Comparison of ENCODE assay signal across 1 cellular context in the genomic region with DNA sequence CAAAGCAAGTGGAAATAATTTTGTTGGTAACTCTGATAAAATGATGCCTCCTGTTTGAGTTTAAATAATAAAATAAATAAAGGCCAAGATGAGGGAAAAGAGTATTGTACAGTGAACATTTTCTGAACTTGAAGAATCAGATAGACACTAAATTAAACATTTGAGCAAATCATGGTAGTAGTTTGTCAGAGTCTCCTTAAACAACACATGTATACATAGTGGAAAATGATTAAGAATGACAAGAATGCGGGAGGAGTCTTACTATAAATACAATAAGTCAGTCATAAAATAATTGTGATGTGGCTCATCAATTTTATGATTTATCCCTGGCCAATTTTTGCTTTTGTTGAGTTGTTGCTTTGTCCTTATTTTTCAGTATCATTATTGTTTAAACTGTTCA.
TF ChIP-seq lines count a peak whose summit lies in the region.

No MANE protein-coding gene starts in this region.

TF ChIP-seq in IMR-90, 13 proteins besides CTCF, POLR2A, EP300 and RAD21:
- no peak for TF ChIP-seq RCOR1 (IDR thresholded peaks at IDR 0.05; ENCODE audit: insufficient replicate concordance, low read length)
TF ChIP-seq in IMR-90: peak in this region for 0.
